In genomic region chr6:142839686-142840040, GRCh38 we compare ENCODE assay signal across 1 cellular context.
TF ChIP-seq lines count a peak whose summit lies in the region.

No MANE protein-coding gene starts in this region.

TF ChIP-seq in GM12878, 131 proteins besides CTCF, POLR2A, EP300 and RAD21 (continued from another document):
- TF ChIP-seq WRNIP1 (IDR thresholded peaks at IDR 0.05; ENCODE audit: borderline replicate concordance, low read depth, low read length), result no peak
TF ChIP-seq in GM12878: peak in this region for 3.
